In genomic region chr7:101534015-101534803, GRCh38 we compare ENCODE assay signal across 23 cellular contexts.
"Had no signal": no experiment of that assay in that cellular context is flagged by ENCODE, and none has a peak within 500 bp of the region (broad histone marks: within the 10 kb centered on the region; RNA-seq: fewer than 3 reads in every experiment).

No MANE protein-coding gene starts in this region.

- H3K9me3 ChIP-seq: left lung, lower lobe of right lung, neutrophil, sigmoid colon, suprapubic skin, thyroid gland, upper lobe of left lung, vagina had no signal

- ATAC-seq: esophagus mucosa, heart left ventricle, left lung, lower lobe of right lung had no signal

- DNase-seq: cortex of kidney; dorsolateral prefrontal cortex; effector memory CD4-positive, alpha-beta T cell; left lung; lower lobe of right lung; midbrain; nephron progenitor cell; posterior cingulate gyrus; sigmoid colon; stimulated activated CD4-positive, alpha-beta T cell treated with anti-CD3 and anti-CD28 coated beads, Interleukin-2, amount 100 ng/mL, for 24 hours; stimulated activated naive CD4-positive, alpha-beta T cell treated with Interleukin-2 at 50 U/mL for 16 hours; thyroid gland had no signal

- H3K36me3 Mint-ChIP-seq: memory B cell had no signal

- H3K27me3 ChIP-seq: dorsolateral prefrontal cortex, heart left ventricle, neutrophil, thyroid gland, upper lobe of left lung, vagina had no signal

- H3K4me3 Mint-ChIP-seq: memory B cell, nephron progenitor cell had no signal

- H3K27ac ChIP-seq: heart left ventricle, left lung, lower lobe of right lung, neutrophil, sigmoid colon, skin epidermis, suprapubic skin, thyroid gland, upper lobe of left lung, vagina had no signal

- H3K4me1 ChIP-seq: lower lobe of right lung, sigmoid colon, vagina had no signal

- H3K4me3 ChIP-seq: dorsolateral prefrontal cortex, heart left ventricle, left lung, lower lobe of right lung, sigmoid colon, skin epidermis, suprapubic skin, thyroid gland, upper lobe of left lung, vagina had no signal

- H3K27ac Mint-ChIP-seq: memory B cell, nephron progenitor cell had no signal

- FAIRE-seq: endometrium, frontal cortex, keratinocyte had no signal

- H3K9me3 Mint-ChIP-seq: nephron progenitor cell had no signal

- H3K36me3 ChIP-seq: heart left ventricle, left lung, lower lobe of right lung, neutrophil, sigmoid colon, suprapubic skin, thyroid gland, upper lobe of left lung, vagina had no signal
